Comparison of ENCODE assay signal across 13 cellular contexts in the genomic region with DNA sequence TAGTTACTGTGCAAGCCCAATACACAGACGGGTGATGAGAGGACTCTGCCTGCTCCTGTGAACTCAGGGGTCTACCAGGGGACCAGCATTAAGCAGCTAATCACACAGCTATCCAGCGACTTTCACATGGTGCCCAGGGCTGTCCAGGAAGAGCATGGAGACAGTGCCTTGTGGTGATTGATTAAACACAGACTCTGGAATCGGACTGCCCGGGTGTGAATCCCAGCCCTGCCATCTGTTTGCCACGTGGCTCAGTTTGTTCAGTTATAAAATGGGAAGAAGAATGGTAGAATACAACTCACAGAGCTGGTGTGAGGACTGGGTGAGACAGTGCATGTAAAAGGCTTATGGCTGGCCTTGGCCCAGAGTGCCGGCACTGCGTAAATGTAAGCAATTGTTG. TPM values are rescaled to one million over a fixed set of nuclear protein-coding genes. Genes with fewer than 3 reads are reported as not detected.
DNase-seq lines count a peak whose midpoint lies in the region; ATAC-seq and TF ChIP-seq lines count a peak whose summit lies in the region.
"Had no signal": no experiment of that assay in that cellular context is flagged by ENCODE, and none has a peak within 500 bp of the region (broad histone marks: within the 10 kb centered on the region; RNA-seq: fewer than 3 reads in every experiment).

No MANE protein-coding gene starts in this region.

- H3K4me3 ChIP-seq in heart left ventricle, result no peak overlapping the region
- H3K4me3 ChIP-seq in esophagus (ENCODE audit: low read depth in 1 of 2, low read length in 2 of 2), result no peak overlapping the region
- no peak overlapping the region for H3K4me3 ChIP-seq in neural progenitor cell
- H3K4me3 ChIP-seq in upper lobe of left lung, result no peak overlapping the region

- TF ChIP-seq CTCF in heart left ventricle (IDR thresholded peaks at IDR 0.05), result no peak
- no peak for TF ChIP-seq CTCF in neural progenitor cell (IDR thresholded peaks at IDR 0.05)
- no peak for TF ChIP-seq CTCF in upper lobe of left lung (IDR thresholded peaks at IDR 0.05)

- H3K27me3 ChIP-seq in heart left ventricle (no peaks in the 10 kb centered on the region), esophagus (ENCODE audit: control insufficient read depth in 1 of 2, insufficient read depth in 2 of 2, low read length in 2 of 2) (no peaks in the 10 kb centered on the region), neural progenitor cell (no peaks in the 10 kb centered on the region), upper lobe of left lung (no peaks in the 10 kb centered on the region)

- DNase-seq in heart left ventricle (peak in 1 of 5 donors; percentile 14), Right ventricle myocardium superior (no peak), neural progenitor cell (ENCODE audit: low spot score) (no peak), upper lobe of left lung (no peak), NCI-H187 treated with DMSO at 0.1 percent for 48 hours (lab: John Stamatoyannopoulos, UW) (no peak), substantia nigra (lab: John Stamatoyannopoulos, UW) (no peak)
- DNase-seq: activated B cell treated with CpG ODN at 0.5 μM for 24 hours; activated effector memory CD4-positive, alpha-beta T cell treated with anti-CD3 and anti-CD28 coated beads, Interleukin-2, amount 50 U/mL, for 16 hours; NCI-H1694 treated with DMSO at 0.1 percent for 48 hours; stimulated activated CD4-positive, alpha-beta T cell treated with anti-CD3 and anti-CD28 coated beads, Interleukin-4, amount 100 ng/mL, for 24 hours had no signal

- intact Hi-C loops in heart left ventricle (cut with DNase I), result loop anchor here in 4 of 10 donors (5.0 to 10.0 kb wide), 4 partner anchors 45 to 115 kb away; a partner anchor contains a TSS
- intact Hi-C loops in Right ventricle myocardium superior (cut with DNase I), result no loop called here

- H3K4me1 Mint-ChIP-seq in neural progenitor cell, result peaks cover 49% of the 10 kb centered on the region

- H4K20me1 ChIP-seq in neural progenitor cell (ENCODE audit: low read depth), result peaks cover 70% of the 10 kb centered on the region

- H3K4me3 Mint-ChIP-seq in neural progenitor cell, result peak overlapping the region; percentile 2
- H3K4me3 Mint-ChIP-seq: activated B cell treated with CpG ODN at 0.5 μM for 24 hours, B cell had no signal

- H2AFZ ChIP-seq in neural progenitor cell (replicated peaks), result no peak overlapping the region

- no peak for ATAC-seq in heart left ventricle
- ATAC-seq in Right ventricle myocardium superior (ENCODE audit: poor library complexity), result no peak
- no peak for ATAC-seq in upper lobe of left lung (ENCODE audit: low FRiP score in 2 of 2)
- no peak for ATAC-seq in HG02852 (IDR thresholded peaks at IDR 0.05; ENCODE audit: unreplicated experiment)

- peaks cover 1% of the 10 kb centered on the region for H3K27me3 Mint-ChIP-seq in neural progenitor cell (ENCODE audit: insufficient read depth, low read depth)
- H3K27me3 Mint-ChIP-seq: activated B cell treated with CpG ODN at 0.5 μM for 24 hours, B cell had no signal

- H3K79me2 ChIP-seq in neural progenitor cell (ENCODE audit: low read depth), result peaks cover 43% of the 10 kb centered on the region

- no peak overlapping the region for H3K9ac ChIP-seq in neural progenitor cell

- H3K4me1 ChIP-seq in heart left ventricle (peaks cover 22 to 92% (median 76%) of the 10 kb centered on the region in 12 donors), esophagus (ENCODE audit: control insufficient read depth in 2 of 2, insufficient read depth in 2 of 2, low read length in 1 of 2) (peaks cover 6 to 34% of the 10 kb centered on the region in 2 donors), neural progenitor cell (peaks cover 44% of the 10 kb centered on the region), upper lobe of left lung (peaks cover 48 to 72% (median 59%) of the 10 kb centered on the region in 4 donors)

- peaks cover 3% of the 10 kb centered on the region for H3K36me3 Mint-ChIP-seq in neural progenitor cell

- H3K36me3 ChIP-seq in heart left ventricle, result no peaks in the 10 kb centered on the region
- no peaks in the 10 kb centered on the region for H3K36me3 ChIP-seq in esophagus (ENCODE audit: control insufficient read depth in 2 of 2, insufficient read depth in 2 of 2, low read length in 1 of 2)
- no peaks in the 10 kb centered on the region for H3K36me3 ChIP-seq in neural progenitor cell
- H3K36me3 ChIP-seq in upper lobe of left lung, result no peaks in the 10 kb centered on the region

- H3F3A ChIP-seq in neural progenitor cell (ENCODE audit: low read depth), result peaks cover 46% of the 10 kb centered on the region

- peak overlapping the region; percentile 80 to 95 (median 90) for H3K27ac ChIP-seq in heart left ventricle
- peak overlapping the region; percentile 20 to 29 for H3K27ac ChIP-seq in esophagus (ENCODE audit: low read depth in 2 of 2, low read length in 1 of 2)
- H3K27ac ChIP-seq in neural progenitor cell, result peak overlapping the region; percentile 74
- H3K27ac ChIP-seq in upper lobe of left lung, result peak overlapping the region; percentile 59 to 77 (median 73)
- H3K27ac ChIP-seq in substantia nigra (ENCODE audit: low read depth, low read length, poor library complexity, severe bottlenecking), result no peak overlapping the region

- peak overlapping the region; percentile 15 for H3K27ac Mint-ChIP-seq in neural progenitor cell
- H3K27ac Mint-ChIP-seq: activated B cell treated with CpG ODN at 0.5 μM for 24 hours, B cell had no signal

- WGBS in heart left ventricle, 4 donors, result 37 to 51% (median 42%) methylated on average over 7 of the region's 7 CpGs
- 70 to 72% methylated on average over 7 of the region's 7 CpGs for WGBS in esophagus, 2 donors
- WGBS in upper lobe of left lung, 2 donors, result 68 to 70% methylated on average over 4 to 7 of the region's 7 CpGs

- TF ChIP-seq POLR2A in heart left ventricle (IDR thresholded peaks at IDR 0.05) (no peak), upper lobe of left lung (IDR thresholded peaks at IDR 0.05) (no peak)

- H3K4me2 ChIP-seq in neural progenitor cell, result peak overlapping the region; percentile 12

- H3K9me3 Mint-ChIP-seq in neural progenitor cell, result no peaks in the 10 kb centered on the region
- H3K9me3 Mint-ChIP-seq: activated B cell treated with CpG ODN at 0.5 μM for 24 hours had no signal

- no peaks in the 10 kb centered on the region for H3K9me3 ChIP-seq in heart left ventricle
- H3K9me3 ChIP-seq in esophagus (ENCODE audit: control insufficient read depth in 2 of 2, insufficient read depth in 1 of 2, low read depth in 1 of 2, low read length in 1 of 2), result no peaks in the 10 kb centered on the region
- no peaks in the 10 kb centered on the region for H3K9me3 ChIP-seq in neural progenitor cell (ENCODE audit: low read depth)
- H3K9me3 ChIP-seq in upper lobe of left lung, result no peaks in the 10 kb centered on the region

- TF ChIP-seq EP300 in upper lobe of left lung (IDR thresholded peaks at IDR 0.05), result no peak

RNA-seq across cellular contexts. Expression of a gene that starts 42.1 kb away (rescaled TPM):
- total RNA-seq in heart left ventricle, result 1 to 10 TPM in 2 of 9 donors, under 1 TPM in 6, not detected in 1; 0.16 to 1.3 (median 0.53) TPM
- polyA plus RNA-seq in heart left ventricle, result 1 to 10 TPM; 1.2 to 1.3 TPM
- not detected for total RNA-seq in Right ventricle myocardium superior
- polyA plus RNA-seq in esophagus, result 1 to 10 TPM in 1 of 2 donors, under 1 TPM in 1; 0.56 to 1.2 TPM
- 1.2 and 4.3 TPM in 2 replicates for total RNA-seq in neural progenitor cell (ENCODE audit: low replicate concordance)
- total RNA-seq in upper lobe of left lung, result 10 to 100 TPM in 1 of 6 donors, 1 to 10 TPM in 3, under 1 TPM in 1, not detected in 1; 0.30 to 13.6 (median 1.1) TPM
